In the genomic region with DNA sequence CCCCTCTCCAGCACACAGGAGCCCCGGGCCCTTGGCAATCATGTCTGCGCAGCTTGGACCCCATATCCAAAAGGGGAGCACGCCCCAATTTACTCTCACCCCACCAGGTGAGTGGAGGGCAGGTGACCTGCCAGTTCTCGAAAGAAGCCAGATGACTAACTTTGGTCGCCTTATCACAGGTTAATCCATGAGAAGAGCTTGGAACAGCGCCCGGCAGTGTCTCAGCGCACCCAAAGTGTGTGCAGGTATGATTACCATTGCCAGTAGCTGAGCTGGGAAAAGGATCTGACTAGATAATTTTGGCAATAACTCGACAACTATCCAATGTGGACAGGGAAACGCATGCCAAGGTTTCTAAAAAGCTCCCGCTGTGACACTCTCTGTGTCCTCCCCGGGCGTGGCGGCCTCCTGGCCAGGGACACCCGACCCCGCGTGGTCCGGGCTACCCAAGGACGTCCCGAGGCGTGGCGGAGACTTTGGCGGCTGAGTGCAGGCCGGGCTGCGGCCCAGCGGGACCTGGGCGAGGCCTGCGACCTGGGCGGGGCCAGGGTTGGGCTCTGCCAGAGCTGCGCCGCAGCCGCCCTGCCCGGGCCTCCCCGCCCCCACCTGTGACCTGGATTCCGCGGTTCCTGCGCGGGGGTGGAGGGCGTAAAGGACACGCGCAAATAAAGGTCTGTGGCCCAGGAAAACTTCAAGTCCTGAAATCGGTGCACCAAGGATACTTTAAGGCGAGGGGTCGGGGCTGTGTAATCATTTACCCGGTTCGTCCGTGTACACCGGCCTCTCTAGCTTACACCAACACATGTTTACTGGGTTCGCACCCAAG, we compare ENCODE assay signal across 9 cellular contexts. TPM values are rescaled to one million over a fixed set of nuclear protein-coding genes. Genes with fewer than 3 reads are reported as not detected.
DNase-seq lines count a peak whose midpoint lies in the region; ATAC-seq and TF ChIP-seq lines count a peak whose summit lies in the region.
"Had no signal": no experiment of that assay in that cellular context is flagged by ENCODE, and none has a peak within 500 bp of the region (broad histone marks: within the 10 kb centered on the region; RNA-seq: fewer than 3 reads in every experiment).

No MANE protein-coding gene starts in this region.

- TF ChIP-seq POLR2A in tibial nerve (IDR thresholded peaks at IDR 0.05), result no peak

- H3K36me3 ChIP-seq in CD8-positive, alpha-beta memory T cell (ENCODE audit: insufficient read depth, low read length), result no peaks in the 10 kb centered on the region
- no peaks in the 10 kb centered on the region for H3K36me3 ChIP-seq in mucosa of descending colon (ENCODE audit: low read depth)
- no peaks in the 10 kb centered on the region for H3K36me3 ChIP-seq in tibial nerve

- no peaks in the 10 kb centered on the region for H3K9me3 ChIP-seq in CD8-positive, alpha-beta memory T cell (ENCODE audit: low read length)
- no peaks in the 10 kb centered on the region for H3K9me3 ChIP-seq in mucosa of descending colon
- H3K9me3 ChIP-seq in tibial nerve, result no peaks in the 10 kb centered on the region

- peak in 3 of 5 donors; percentile 19 to 33 (median 24) for DNase-seq in CD8-positive, alpha-beta memory T cell
- DNase-seq in activated CD4-positive, alpha-beta T cell treated with anti-CD3 and anti-CD28 coated beads, Interleukin-2, amount 10 ng/mL, durations not matched to agents 24 days and 14 days, result peak; percentile 65
- DNase-seq in epithelial cell of prostate (ENCODE audit: low read depth, low spot score), result no peak
- DNase-seq in mucosa of descending colon, result peak; percentile 89 to 94 (median 91)
- peak; percentile 31 to 46 for DNase-seq in tibial nerve (ENCODE audit: low spot score in 2 of 2)

- TF ChIP-seq CTCF in mucosa of descending colon (IDR thresholded peaks at IDR 0.05) (no peak), tibial nerve (IDR thresholded peaks at IDR 0.05) (no peak)

- H3K4me3 Mint-ChIP-seq in CD8-positive, alpha-beta memory T cell, result peak overlapping the region; percentile 54 to 81 (median 76)
- H3K4me3 Mint-ChIP-seq in activated CD4-positive, alpha-beta T cell treated with anti-CD3 and anti-CD28 coated beads, Interleukin-2, amount 10 ng/mL, durations not matched to agents 24 days and 14 days, result peak overlapping the region; percentile 68

- H3K27me3 Mint-ChIP-seq in CD8-positive, alpha-beta memory T cell, result no peaks in the 10 kb centered on the region
- H3K27me3 Mint-ChIP-seq in activated CD4-positive, alpha-beta T cell treated with anti-CD3 and anti-CD28 coated beads, Interleukin-2, amount 10 ng/mL, durations not matched to agents 24 days and 14 days, result no peaks in the 10 kb centered on the region

- no peak overlapping the region for H3K27ac ChIP-seq in CD8-positive, alpha-beta memory T cell (ENCODE audit: low read depth, low read length)
- H3K27ac ChIP-seq in epithelial cell of prostate (peak overlapping the region; percentile 23), tibial nerve (peak overlapping the region in 1 of 4 donors; percentile 72)
- H3K27ac ChIP-seq: HL-60 had no signal

- H3K9me3 Mint-ChIP-seq in CD8-positive, alpha-beta memory T cell, result no peaks in the 10 kb centered on the region
- H3K9me3 Mint-ChIP-seq in activated CD4-positive, alpha-beta T cell treated with anti-CD3 and anti-CD28 coated beads, Interleukin-2, amount 10 ng/mL, durations not matched to agents 24 days and 14 days, result peaks cover 4% of the 10 kb centered on the region

- peak overlapping the region in 6 of 8 donors; percentile 11 to 88 (median 74) for H3K27ac Mint-ChIP-seq in CD8-positive, alpha-beta memory T cell
- peak overlapping the region; percentile 3 for H3K27ac Mint-ChIP-seq in activated CD4-positive, alpha-beta T cell treated with anti-CD3 and anti-CD28 coated beads, Interleukin-2, amount 10 ng/mL, durations not matched to agents 24 days and 14 days

- intact Hi-C loops in activated CD4-positive, alpha-beta T cell treated with anti-CD3 and anti-CD28 coated beads, Interleukin-2, amount 10 ng/mL, durations not matched to agents 24 days and 14 days (cut with micrococcal nuclease), result no loop called here
- intact Hi-C loops in mucosa of descending colon (cut with DNase I, micrococcal nuclease), result no loop called here

- no peaks in the 10 kb centered on the region for H3K36me3 Mint-ChIP-seq in CD8-positive, alpha-beta memory T cell
- H3K36me3 Mint-ChIP-seq in activated CD4-positive, alpha-beta T cell treated with anti-CD3 and anti-CD28 coated beads, Interleukin-2, amount 10 ng/mL, durations not matched to agents 24 days and 14 days (ENCODE audit: low read depth), result no peaks in the 10 kb centered on the region

- peaks cover 10 to 21% (median 13%) of the 10 kb centered on the region in 3 donors for H3K4me1 Mint-ChIP-seq in CD8-positive, alpha-beta memory T cell
- peaks cover 17% of the 10 kb centered on the region for H3K4me1 Mint-ChIP-seq in activated CD4-positive, alpha-beta T cell treated with anti-CD3 and anti-CD28 coated beads, Interleukin-2, amount 10 ng/mL, durations not matched to agents 24 days and 14 days

- H3K27me3 ChIP-seq in CD8-positive, alpha-beta memory T cell (ENCODE audit: insufficient read depth, low read length, poor library complexity, severe bottlenecking), result no peaks in the 10 kb centered on the region
- peaks cover 0 to 7% of the 10 kb centered on the region in 2 donors for H3K27me3 ChIP-seq in tibial nerve

- H3K4me1 ChIP-seq in CD8-positive, alpha-beta memory T cell (ENCODE audit: insufficient read depth, low read length), result peaks cover 17% of the 10 kb centered on the region
- peaks cover 7% of the 10 kb centered on the region for H3K4me1 ChIP-seq in mucosa of descending colon (ENCODE audit: low read depth)
- peaks cover 0 to 9% (median 0%) of the 10 kb centered on the region in 4 donors for H3K4me1 ChIP-seq in tibial nerve

- POLR2A ChIA-PET in CD8-positive, alpha-beta memory T cell (lab: Charles Lee), result interaction anchor here (0.8 to 1.1 kb wide), 2 partner anchors 14 kb away, joined by 3 to 5 read pairs; a partner anchor contains a TSS

- no peak for TF ChIP-seq EP300 in tibial nerve (IDR thresholded peaks at IDR 0.05)

- CTCF ChIA-PET in CD8-positive, alpha-beta memory T cell (lab: Charles Lee), result interaction anchor here (1.0 to 1.1 kb wide), 2 partner anchors 10 to 19 kb away, joined by 3 read pairs; no protein-coding TSS in a partner anchor

- 26 to 41% methylated on average over 30 to 48 of the region's 49 CpGs for WGBS in tibial nerve, 2 donors

- no peak overlapping the region for H3K4me3 ChIP-seq in CD8-positive, alpha-beta memory T cell (ENCODE audit: low read length)
- H3K4me3 ChIP-seq in mucosa of descending colon, result peak overlapping the region; percentile 14
- peak overlapping the region; percentile 2 to 52 (median 34) for H3K4me3 ChIP-seq in tibial nerve

- peak; percentile 54 for ATAC-seq in HG02610 (IDR thresholded peaks at IDR 0.05; ENCODE audit: unreplicated experiment)
- peak; percentile 98 for ATAC-seq in mucosa of descending colon
- no peak for ATAC-seq in HG03565 (IDR thresholded peaks at IDR 0.05; ENCODE audit: unreplicated experiment)
- ATAC-seq in GM19463 (IDR thresholded peaks at IDR 0.05; ENCODE audit: unreplicated experiment), result no peak

RNA-seq across cellular contexts. Expression of a gene that starts 13.7 kb away (rescaled TPM):
- 10 to 100 TPM; 49.7 to 54.2 TPM for total RNA-seq in CD8-positive, alpha-beta memory T cell
- 41.9 TPM for polyA plus RNA-seq in CD8-positive, alpha-beta memory T cell
- total RNA-seq in activated CD4-positive, alpha-beta T cell treated with anti-CD3 and anti-CD28 coated beads, Interleukin-2, amount 10 ng/mL, durations not matched to agents 24 days and 14 days, result 47.2 and 50.6 TPM in 2 replicates
- total RNA-seq in mucosa of descending colon (10 to 100 TPM; 32.9 to 37.2 (median 34.0) TPM), tibial nerve (10 to 100 TPM; 26.7 to 50.4 (median 42.0) TPM)

Comparison
In these comparisons a context has a peak if more than half of its experiments do, and no peak if none do; other contexts are left out.
1. ATAC-seq: peak in HG02610 (single experiment) and mucosa of descending colon (single experiment); none in HG03565 (single experiment) and GM19463 (single experiment).